15 cellular contexts compared by ENCODE assay signal in genomic region chr13:50107205-50107604, GRCh38.
DNase-seq lines count a peak whose midpoint lies in the region; ATAC-seq and TF ChIP-seq lines count a peak whose summit lies in the region.
"Had no signal": no experiment of that assay in that cellular context is flagged by ENCODE, and none has a peak within 500 bp of the region (broad histone marks: within the 10 kb centered on the region; RNA-seq: fewer than 3 reads in every experiment).

No MANE protein-coding gene starts in this region.

- H3K4me2 ChIP-seq in Karpas-422 (ENCODE audit: low read depth, low read length, poor library complexity, severe bottlenecking): peak overlapping the region; percentile 40

- DNase-seq in activated naive CD4-positive, alpha-beta T cell treated with anti-CD3 and anti-CD28 coated beads, Interleukin-2, amount 10 ng/mL, durations not matched to agents 7 days and 5 days: no peak
- no peak for DNase-seq in activated naive CD4-positive, alpha-beta T cell treated with anti-CD3 and anti-CD28 coated beads for 36 hours
- DNase-seq in Karpas-422 (no peak), retinal pigment epithelial cell (ENCODE audit: low read depth) (peak; percentile 43), UCSD-AML1 (lab: John Stamatoyannopoulos, UW; ENCODE audit: unreplicated experiment) (no peak), epidermal melanocyte (ENCODE audit: insufficient read length, low spot score) (no peak)
- no peak for DNase-seq in activated naive CD8-positive, alpha-beta T cell treated with anti-CD3 and anti-CD28 coated beads for 36 hours
- DNase-seq: DMS79 treated with DMSO at 0.1 percent for 48 hours; GM23248; MG63; NCI-H2107; SHP77 treated with DMSO at 0.1 percent for 48 hours; stimulated activated CD4-positive, alpha-beta T cell treated with anti-CD3 and anti-CD28 coated beads, Interleukin-4, amount 100 ng/mL, for 4 hours had no signal

- peaks cover 92% of the 10 kb centered on the region for H3K79me2 ChIP-seq in Karpas-422 (ENCODE audit: low read length)

- intact Hi-C loops in activated naive CD4-positive, alpha-beta T cell treated with anti-CD3 and anti-CD28 coated beads for 36 hours (cut with micrococcal nuclease): loop anchor here (2.0 kb wide), 2 partner anchors 24 to 60 kb away; no protein-coding TSS in a partner anchor

- H3K9me3 Mint-ChIP-seq in activated naive CD4-positive, alpha-beta T cell treated with anti-CD3 and anti-CD28 coated beads, Interleukin-2, amount 10 ng/mL, durations not matched to agents 7 days and 5 days: no peaks in the 10 kb centered on the region
- H3K9me3 Mint-ChIP-seq in activated naive CD4-positive, alpha-beta T cell treated with anti-CD3 and anti-CD28 coated beads for 36 hours: no peaks in the 10 kb centered on the region
- H3K9me3 Mint-ChIP-seq in activated naive CD8-positive, alpha-beta T cell treated with anti-CD3 and anti-CD28 coated beads for 36 hours: no peaks in the 10 kb centered on the region

- H3K9me2 ChIP-seq in Karpas-422 (replicated peaks; ENCODE audit: insufficient read depth, low read length): no peaks in the 10 kb centered on the region

- H3K36me3 Mint-ChIP-seq in activated naive CD4-positive, alpha-beta T cell treated with anti-CD3 and anti-CD28 coated beads, Interleukin-2, amount 10 ng/mL, durations not matched to agents 7 days and 5 days: peaks cover 27% of the 10 kb centered on the region
- H3K36me3 Mint-ChIP-seq in activated naive CD4-positive, alpha-beta T cell treated with anti-CD3 and anti-CD28 coated beads for 36 hours (ENCODE audit: low read depth): peaks cover 13% of the 10 kb centered on the region
- peaks cover 15% of the 10 kb centered on the region for H3K36me3 Mint-ChIP-seq in activated naive CD8-positive, alpha-beta T cell treated with anti-CD3 and anti-CD28 coated beads for 36 hours

- no peak overlapping the region for H3K4me3 ChIP-seq in Karpas-422 (ENCODE audit: low read length)
- no peak overlapping the region for H3K4me3 ChIP-seq in retinal pigment epithelial cell (ENCODE audit: low read length)
- H3K4me3 ChIP-seq: gastroesophageal sphincter, GM23248, MG63 had no signal

- no peak overlapping the region for H2AFZ ChIP-seq in Karpas-422 (ENCODE audit: low read length)
- H2AFZ ChIP-seq: GM23248 had no signal

- no peaks in the 10 kb centered on the region; the same call in 1 of the 2 replicates for H4K20me1 ChIP-seq in Karpas-422 (ENCODE audit: insufficient read depth, low read depth, low read length)

- H3K27me3 ChIP-seq in Karpas-422 (ENCODE audit: low read length): no peaks in the 10 kb centered on the region
- H3K27me3 ChIP-seq: gastroesophageal sphincter, MG63 had no signal

- CTCF ChIA-PET in activated naive CD4-positive, alpha-beta T cell treated with anti-CD3 and anti-CD28 coated beads, Interleukin-2, amount 10 ng/mL, durations not matched to agents 7 days and 5 days (lab: Charles Lee): interaction anchor here (1.0 to 1.9 kb wide), 2 partner anchors 22 to 110 kb away, joined by 3 to 9 read pairs; no protein-coding TSS in a partner anchor
- CTCF ChIA-PET in activated naive CD4-positive, alpha-beta T cell treated with anti-CD3 and anti-CD28 coated beads for 36 hours (lab: Charles Lee): interaction anchor here (0.6 to 1.3 kb wide), 4 partner anchors 20 to 110 kb away, joined by 3 to 5 read pairs (median 4); partner anchors contain the start of gene TRIM13

- no peak for ATAC-seq in GM19035 (IDR thresholded peaks at IDR 0.05; ENCODE audit: unreplicated experiment)
- ATAC-seq: gastroesophageal sphincter had no signal

- no peaks in the 10 kb centered on the region for H3K9me3 ChIP-seq in Karpas-422 (ENCODE audit: low read length)
- H3K9me3 ChIP-seq: gastroesophageal sphincter, MG63 had no signal

- no peak overlapping the region; the same call in 1 of the 2 replicates for H3K9ac ChIP-seq in Karpas-422 (ENCODE audit: low read length)
- H3K9ac ChIP-seq: GM23248 had no signal

- H3K27ac ChIP-seq in Karpas-422 (ENCODE audit: low read length): peak overlapping the region; percentile 71
- H3K27ac ChIP-seq: gastroesophageal sphincter, GM23248 had no signal

- peaks cover 55% of the 10 kb centered on the region for H3K4me1 ChIP-seq in Karpas-422 (ENCODE audit: low read length)

- no peak overlapping the region for H3K4me3 Mint-ChIP-seq in activated naive CD4-positive, alpha-beta T cell treated with anti-CD3 and anti-CD28 coated beads, Interleukin-2, amount 10 ng/mL, durations not matched to agents 7 days and 5 days
- no peak overlapping the region for H3K4me3 Mint-ChIP-seq in activated naive CD4-positive, alpha-beta T cell treated with anti-CD3 and anti-CD28 coated beads for 36 hours
- no peak overlapping the region for H3K4me3 Mint-ChIP-seq in activated naive CD8-positive, alpha-beta T cell treated with anti-CD3 and anti-CD28 coated beads for 36 hours

- TF ChIP-seq CTCF in retinal pigment epithelial cell (conservative IDR thresholded peaks at IDR 0.05; ENCODE audit: low read depth, low read length): no peak

- H3K27ac Mint-ChIP-seq in activated naive CD4-positive, alpha-beta T cell treated with anti-CD3 and anti-CD28 coated beads, Interleukin-2, amount 10 ng/mL, durations not matched to agents 7 days and 5 days: peak overlapping the region; percentile 45
- no peak overlapping the region for H3K27ac Mint-ChIP-seq in activated naive CD4-positive, alpha-beta T cell treated with anti-CD3 and anti-CD28 coated beads for 36 hours
- H3K27ac Mint-ChIP-seq in activated naive CD8-positive, alpha-beta T cell treated with anti-CD3 and anti-CD28 coated beads for 36 hours: peak overlapping the region; percentile 27

- peaks cover 26% of the 10 kb centered on the region for H3K4me1 Mint-ChIP-seq in activated naive CD4-positive, alpha-beta T cell treated with anti-CD3 and anti-CD28 coated beads, Interleukin-2, amount 10 ng/mL, durations not matched to agents 7 days and 5 days
- H3K4me1 Mint-ChIP-seq in activated naive CD4-positive, alpha-beta T cell treated with anti-CD3 and anti-CD28 coated beads for 36 hours (ENCODE audit: low read depth): peaks cover 34% of the 10 kb centered on the region
- peaks cover 20% of the 10 kb centered on the region for H3K4me1 Mint-ChIP-seq in activated naive CD8-positive, alpha-beta T cell treated with anti-CD3 and anti-CD28 coated beads for 36 hours

- no peaks in the 10 kb centered on the region for H3K27me3 Mint-ChIP-seq in activated naive CD4-positive, alpha-beta T cell treated with anti-CD3 and anti-CD28 coated beads, Interleukin-2, amount 10 ng/mL, durations not matched to agents 7 days and 5 days
- no peaks in the 10 kb centered on the region for H3K27me3 Mint-ChIP-seq in activated naive CD4-positive, alpha-beta T cell treated with anti-CD3 and anti-CD28 coated beads for 36 hours (ENCODE audit: low read depth)
- H3K27me3 Mint-ChIP-seq in activated naive CD8-positive, alpha-beta T cell treated with anti-CD3 and anti-CD28 coated beads for 36 hours: no peaks in the 10 kb centered on the region

- peaks cover 12% of the 10 kb centered on the region for H3K36me3 ChIP-seq in Karpas-422 (ENCODE audit: insufficient read depth, low read length)
- H3K36me3 ChIP-seq: gastroesophageal sphincter had no signal
